Comparison of ENCODE assay signal across 20 cellular contexts in genomic region chr15:63815796-63816533, GRCh38. TPM values are rescaled to one million over a fixed set of nuclear protein-coding genes. Genes with fewer than 3 reads are reported as not detected.
A peak's percentile ranks its signal among the peaks of the same experiment; 100 is the strongest.
DNase-seq lines count a peak whose midpoint lies in the region; ATAC-seq, FAIRE-seq and TF ChIP-seq lines count a peak whose summit lies in the region.
"Had no signal": no experiment of that assay in that cellular context is flagged by ENCODE, and none has a peak within 500 bp of the region (broad histone marks: within the 10 kb centered on the region; RNA-seq: fewer than 3 reads in every experiment).

No MANE protein-coding gene starts in this region.

- ATAC-seq in GM23338: peak; percentile 61
- no peak for ATAC-seq in stimulated activated naive B cell treated with anti-CD40 and anti-IgM and Interleukin-4, amounts not matched to agents 10 μg/mL and 1 μg/mL and 100 μg/mL, for 72 hours (replicated peaks)
- no peak for ATAC-seq in GM18861 (IDR thresholded peaks at IDR 0.05; ENCODE audit: unreplicated experiment)

- H3K9me3 ChIP-seq in adipocyte (ENCODE audit: control insufficient read depth, low read length): no peaks in the 10 kb centered on the region
- H3K9me3 ChIP-seq in kidney (ENCODE audit: control insufficient read depth in 1 of 2, low read length in 2 of 2): no peaks in the 10 kb centered on the region
- H3K9me3 ChIP-seq: adrenal gland, suprapubic skin had no signal

- intact Hi-C loops in kidney (cut with DNase I): no loop called here

- DNase-seq in GM23338 (ENCODE audit: low spot score) (peak; percentile 57), adipocyte (ENCODE audit: low read depth) (peak; percentile 28), kidney (no peak), H7 (no peak), NCI-H226 (no peak)
- no peak for DNase-seq in stimulated activated naive B cell treated with anti-CD40 and anti-IgM and Interleukin-4, amounts not matched to agents 10 μg/mL and 1 μg/mL and 100 μg/mL, for 72 hours
- DNase-seq: activated CD4-positive, alpha-beta memory T cell treated with anti-CD3 and anti-CD28 coated beads, Interleukin-2, amount 10 ng/mL, durations not matched to agents 7 days and 5 days; cerebellar nuclear complex; endodermal cell; KBM-7; NCI-H1092; NCI-H2107; NCI-H774; stimulated activated CD4-positive, alpha-beta T cell treated with anti-CD3 and anti-CD28 coated beads, Interleukin-1b, Interleukin-23, amount 100 ng/mL, for 48 hours; SW 1271 had no signal

- H3K27me3 ChIP-seq in GM23338 (ENCODE audit: insufficient read depth) (no peaks in the 10 kb centered on the region), adipocyte (replicated peaks; ENCODE audit: control insufficient read depth, insufficient read depth, low read length) (no peaks in the 10 kb centered on the region), H7 (ENCODE audit: control insufficient read depth, insufficient read depth, low read length) (no peaks in the 10 kb centered on the region)
- H3K27me3 ChIP-seq: adrenal gland, suprapubic skin had no signal

- H3K27ac ChIP-seq in GM23338 (ENCODE audit: low read depth): peak overlapping the region; percentile 80
- H3K27ac ChIP-seq in kidney (ENCODE audit: low read depth in 2 of 2, low read length in 2 of 2): no peak overlapping the region
- H3K27ac ChIP-seq: adrenal gland, suprapubic skin had no signal

- peak overlapping the region; percentile 10; the same call in 1 of the 2 replicates for H3K4me2 ChIP-seq in GM23338

- H3K9ac ChIP-seq in adipocyte (ENCODE audit: low read length) (no peak overlapping the region), kidney (ENCODE audit: low read length in 2 of 2) (no peak overlapping the region)

- H3K9me3 Mint-ChIP-seq in GM23338: peaks cover 4% of the 10 kb centered on the region; the same call in 1 of the 3 replicates
- H3K9me3 Mint-ChIP-seq in stimulated activated naive B cell treated with anti-CD40 and anti-IgM and Interleukin-4, amounts not matched to agents 10 μg/mL and 1 μg/mL and 100 μg/mL, for 72 hours: peaks cover 5 to 13% of the 10 kb centered on the region in 2 donors
- H3K9me3 Mint-ChIP-seq: activated CD4-positive, alpha-beta memory T cell treated with anti-CD3 and anti-CD28 coated beads, Interleukin-2, amount 10 ng/mL, durations not matched to agents 7 days and 5 days; endodermal cell; neural crest cell had no signal

- peaks cover 72% of the 10 kb centered on the region for H3K79me2 ChIP-seq in GM23338 (replicated peaks; ENCODE audit: insufficient read depth)

- no peak overlapping the region; the same call in 2 of the 3 replicates for H3K4me3 Mint-ChIP-seq in GM23338
- H3K4me3 Mint-ChIP-seq in stimulated activated naive B cell treated with anti-CD40 and anti-IgM and Interleukin-4, amounts not matched to agents 10 μg/mL and 1 μg/mL and 100 μg/mL, for 72 hours: no peak overlapping the region
- H3K4me3 Mint-ChIP-seq: activated CD4-positive, alpha-beta memory T cell treated with anti-CD3 and anti-CD28 coated beads, Interleukin-2, amount 10 ng/mL, durations not matched to agents 7 days and 5 days; endodermal cell; neural crest cell had no signal

- H3K36me3 ChIP-seq in GM23338 (ENCODE audit: insufficient read depth) (no peaks in the 10 kb centered on the region), adipocyte (ENCODE audit: control insufficient read depth, insufficient read depth, low read length, severe bottlenecking) (no peaks in the 10 kb centered on the region), kidney (ENCODE audit: control insufficient read depth in 1 of 2, insufficient read depth in 2 of 2, low read length in 2 of 2) (no peaks in the 10 kb centered on the region), H7 (replicated peaks; ENCODE audit: control insufficient read depth, insufficient read depth, low read length) (no peaks in the 10 kb centered on the region)
- H3K36me3 ChIP-seq: adrenal gland, suprapubic skin had no signal

- no peak overlapping the region for H2AFZ ChIP-seq in GM23338

- peak overlapping the region; percentile 85 for H3K27ac Mint-ChIP-seq in GM23338
- peak overlapping the region; percentile 33 for H3K27ac Mint-ChIP-seq in stimulated activated naive B cell treated with anti-CD40 and anti-IgM and Interleukin-4, amounts not matched to agents 10 μg/mL and 1 μg/mL and 100 μg/mL, for 72 hours
- H3K27ac Mint-ChIP-seq: activated CD4-positive, alpha-beta memory T cell treated with anti-CD3 and anti-CD28 coated beads, Interleukin-2, amount 10 ng/mL, durations not matched to agents 7 days and 5 days had no signal

- H3K4me3 ChIP-seq in GM23338: no peak overlapping the region
- peak overlapping the region; percentile 54 for H3K4me3 ChIP-seq in adipocyte (ENCODE audit: low read length)
- no peak overlapping the region for H3K4me3 ChIP-seq in kidney (ENCODE audit: low read length in 2 of 2)
- no peak overlapping the region for H3K4me3 ChIP-seq in H7 (ENCODE audit: insufficient read depth, low read depth, low read length)
- H3K4me3 ChIP-seq: adrenal gland, suprapubic skin had no signal

- no peaks in the 10 kb centered on the region for H3K27me3 Mint-ChIP-seq in GM23338 (ENCODE audit: insufficient read depth, low read depth, poor library complexity)
- no peaks in the 10 kb centered on the region for H3K27me3 Mint-ChIP-seq in stimulated activated naive B cell treated with anti-CD40 and anti-IgM and Interleukin-4, amounts not matched to agents 10 μg/mL and 1 μg/mL and 100 μg/mL, for 72 hours
- H3K27me3 Mint-ChIP-seq: activated CD4-positive, alpha-beta memory T cell treated with anti-CD3 and anti-CD28 coated beads, Interleukin-2, amount 10 ng/mL, durations not matched to agents 7 days and 5 days had no signal

- peak; percentile 8 for FAIRE-seq in kidney (lab: Jason Lieb, UNC)
- FAIRE-seq: frontal cortex had no signal

- H3K4me1 ChIP-seq in GM23338 (ENCODE audit: insufficient read depth) (peaks cover 39% of the 10 kb centered on the region), adipocyte (ENCODE audit: control insufficient read depth, insufficient read depth, low read length) (peaks cover 52% of the 10 kb centered on the region), kidney (ENCODE audit: control insufficient read depth in 1 of 2, insufficient read depth in 1 of 2, low read depth in 1 of 2, low read length in 2 of 2) (peaks cover 0 to 6% of the 10 kb centered on the region in 2 donors)

- H3K4me1 Mint-ChIP-seq in GM23338: peaks cover 46% of the 10 kb centered on the region
- peaks cover 42 to 80% of the 10 kb centered on the region in 2 donors for H3K4me1 Mint-ChIP-seq in stimulated activated naive B cell treated with anti-CD40 and anti-IgM and Interleukin-4, amounts not matched to agents 10 μg/mL and 1 μg/mL and 100 μg/mL, for 72 hours

- no peaks in the 10 kb centered on the region for H3F3A ChIP-seq in GM23338 (replicated peaks; ENCODE audit: low read depth)

- no peaks in the 10 kb centered on the region for H3K9me2 ChIP-seq in GM23338 (ENCODE audit: insufficient read depth)

- H4K20me1 ChIP-seq in GM23338 (replicated peaks; ENCODE audit: insufficient read depth): no peaks in the 10 kb centered on the region

- no peak for TF ChIP-seq CTCF in GM23338 (conservative IDR thresholded peaks at IDR 0.05; ENCODE audit: low read depth in 2 of 2)
- TF ChIP-seq CTCF in kidney (IDR thresholded peaks at IDR 0.05; ENCODE audit: borderline replicate concordance, extremely low read depth, insufficient read depth): no peak

- H3K36me3 Mint-ChIP-seq in GM23338 (ENCODE audit: low read depth): 0 out of 3 replicates have a peak, but pooled peaks cover 6% of the 10 kb centered on the region
- H3K36me3 Mint-ChIP-seq in stimulated activated naive B cell treated with anti-CD40 and anti-IgM and Interleukin-4, amounts not matched to agents 10 μg/mL and 1 μg/mL and 100 μg/mL, for 72 hours: peaks cover 22 to 24% of the 10 kb centered on the region in 2 donors

TF ChIP-seq in GM23338, 12 proteins besides CTCF, POLR2A, EP300 and RAD21:
- TF ChIP-seq CREB1 (CRISPR knock-in tag; IDR thresholded peaks at IDR 0.05; ENCODE audit: low read depth) (0 out of 2 replicates have a peak, but pooled peaks have one; percentile 4), EZH2 (IDR thresholded peaks at IDR 0.05; ENCODE audit: low read depth, unreplicated experiment) (no peak)

RNA-seq across cellular contexts. Expression of gene HERC1, which starts 17.8 kb away (rescaled TPM):
- 78.7 and 79.4 TPM in 2 replicates for total RNA-seq in GM23338 (2014; rRNA removed; shearing (Covaris generic))
- 20.3 and 25.9 TPM in 2 replicates for polyA plus RNA-seq in GM23338 (2016; fragmentation: Nextera tagmentation; extraction: Ambion mirVana)
- total RNA-seq in kidney: 77.3 TPM
- polyA plus RNA-seq in kidney (ENCODE audit: insufficient read depth, low read depth, low replicate concordance): 19.1 TPM
- 36.9 and 40.1 TPM in 2 replicates for total RNA-seq in H7 (2014; rRNA removed; shearing (Covaris generic))

Comparison
In these comparisons a context has a peak if more than half of its experiments do, and no peak if none do; other contexts are left out.
1. DNase-seq: peak in GM23338 (single experiment) and adipocyte (single experiment); none in kidney (single experiment), stimulated activated naive B cell treated with anti-CD40 and anti-IgM and Interleukin-4, amounts not matched to agents 10 μg/mL and 1 μg/mL and 100 μg/mL, for 72 hours (single experiment), H7 (single experiment) and NCI-H226 (single experiment).